18 cellular contexts compared by ENCODE assay signal in genomic region chr17:13569740-13570137, GRCh38. TPM values are rescaled to one million over a fixed set of nuclear protein-coding genes. Genes with fewer than 3 reads are reported as not detected.
DNase-seq lines count a peak whose midpoint lies in the region; ATAC-seq and TF ChIP-seq lines count a peak whose summit lies in the region.
"Had no signal": no experiment of that assay in that cellular context is flagged by ENCODE, and none has a peak within 500 bp of the region (broad histone marks: within the 10 kb centered on the region; RNA-seq: fewer than 3 reads in every experiment).

No MANE protein-coding gene starts in this region.

- ATAC-seq in IMR-90 (ENCODE audit: low read depth): no peak
- ATAC-seq in GM21381 (IDR thresholded peaks at IDR 0.05; ENCODE audit: unreplicated experiment): no peak
- ATAC-seq in GM18505 (IDR thresholded peaks at IDR 0.05; ENCODE audit: unreplicated experiment): no peak

- H3K4me1 ChIP-seq in GM23248 (ENCODE audit: insufficient read depth): peaks cover 43% of the 10 kb centered on the region
- peaks cover 8% of the 10 kb centered on the region for H3K4me1 ChIP-seq in IMR-90 (ENCODE audit: control insufficient read depth, insufficient read depth, low read length)
- peaks cover 43% of the 10 kb centered on the region for H3K4me1 ChIP-seq in osteoblast (ENCODE audit: insufficient read depth, low read length)

- no peak overlapping the region for H4K91ac ChIP-seq in IMR-90 (ENCODE audit: insufficient read depth, low read depth, low read length)

- peak overlapping the region; percentile 1 to 55; a peak in 1 of 4 replicates for H4K8ac ChIP-seq in IMR-90 (ENCODE audit: low read depth in 2 of 2, low read length in 2 of 2)

- no peak overlapping the region; the same call in 1 of the 2 replicates for H3K23ac ChIP-seq in IMR-90 (ENCODE audit: low read depth, low read length)

- no peaks in the 10 kb centered on the region for H3K9me2 ChIP-seq in GM23248 (ENCODE audit: insufficient read depth)
- H3K9me2 ChIP-seq: SK-N-SH had no signal

- intact Hi-C loops in IMR-90 (cut with micrococcal nuclease): no loop called here

- H3K4me3 ChIP-seq in GM23248 (no peak overlapping the region), IMR-90 (ENCODE audit: insufficient read depth, low read depth, low read length) (no peak overlapping the region), fibroblast of the aortic adventitia (ENCODE audit: low read depth, low read length) (no peak overlapping the region), osteoblast (ENCODE audit: insufficient read depth, low read length) (peak overlapping the region; percentile 15)

- H2BK20ac ChIP-seq in IMR-90 (ENCODE audit: low read depth, low read length): no peak overlapping the region

- no peak for DNase-seq in GM23248
- no peak for DNase-seq in IMR-90
- peak; percentile 16 for DNase-seq in fibroblast of the aortic adventitia (ENCODE audit: low read depth)
- DNase-seq in osteoblast (ENCODE audit: insufficient read length, low spot score, missing footprints): peak; percentile 36
- DNase-seq in SKM-1 treated with dmso at 0.1 percent for 144 hours (lab: John Stamatoyannopoulos, UW; ENCODE audit: unreplicated experiment): no peak
- DNase-seq: DMS79; H7; MM.1S; NCI-H1092 treated with DMSO at 0.1 percent for 48 hours; NCI-H146; NCI-H2081; NCI-H446 treated with DMSO at 0.1 percent for 48 hours; NK-92 treated with Interleukin-12 subunit alpha and Interleukin-12 subunit beta, amount 100 ng/mL, for 24 hours; SK-N-SH had no signal

- 0 out of 2 replicates have a peak, but pooled peaks cover 6% of the 10 kb centered on the region for H3K9me1 ChIP-seq in IMR-90 (ENCODE audit: insufficient read depth, low read length)

- peaks cover 37 to 69% of the 10 kb centered on the region in 2 experiments for H3K79me1 ChIP-seq in IMR-90 (ENCODE audit: low read depth in 1 of 2, low read length in 2 of 2)

- no peak overlapping the region for H2AK9ac ChIP-seq in IMR-90 (replicated peaks; ENCODE audit: low read depth, low read length, poor library complexity)

- H3F3A ChIP-seq in GM23248 (ENCODE audit: insufficient read depth): peaks cover 54% of the 10 kb centered on the region

- dilution Hi-C loops in IMR-90 (cut with HindIII; ENCODE audit: low sequenced_read_pairs, unreplicated experiment): no loop called here

- no peak overlapping the region; the same call in 1 of the 2 replicates for H2BK120ac ChIP-seq in IMR-90 (ENCODE audit: low read depth, low read length)

- no peak for TF ChIP-seq RAD21 in IMR-90 (IDR thresholded peaks at IDR 0.05; ENCODE audit: low read length)

- POLR2A ChIA-PET in IMR-90 (lab: Charles Lee; ENCODE audit: unreplicated experiment): no interaction called here

- H2AFZ ChIP-seq in GM23248 (no peak overlapping the region), IMR-90 (replicated peaks; ENCODE audit: low read length, poor library complexity) (no peak overlapping the region), osteoblast (ENCODE audit: low read length) (no peak overlapping the region)

- H3K79me2 ChIP-seq in GM23248 (ENCODE audit: insufficient read depth) (peaks cover 100% of the 10 kb centered on the region), osteoblast (ENCODE audit: insufficient read depth, low read length) (peaks cover 83% of the 10 kb centered on the region)

- H3K36me3 ChIP-seq in GM23248 (ENCODE audit: low read depth): peaks cover 19% of the 10 kb centered on the region
- H3K36me3 ChIP-seq in IMR-90 (ENCODE audit: control insufficient read depth, insufficient read depth, low read length): peaks cover 2% of the 10 kb centered on the region; the same call in 1 of the 2 replicates
- no peaks in the 10 kb centered on the region for H3K36me3 ChIP-seq in osteoblast (ENCODE audit: insufficient read depth, low read length)

- H3K27me3 ChIP-seq in GM23248 (replicated peaks; ENCODE audit: insufficient read depth) (no peaks in the 10 kb centered on the region), IMR-90 (ENCODE audit: control insufficient read depth, insufficient read depth, low read length) (no peaks in the 10 kb centered on the region), osteoblast (ENCODE audit: insufficient read depth, low read length) (no peaks in the 10 kb centered on the region)

- in situ Hi-C loops in GM23248 (cut with MboI) (no loop called here), IMR-90 (cut with MboI; ENCODE audit: low sequenced_read_pairs) (no loop called here)

- 0 out of 3 replicates have a peak overlapping the region, but pooled peaks have one; percentile 37 for H2BK15ac ChIP-seq in IMR-90 (ENCODE audit: low read depth, low read length)

- no peak overlapping the region for H3K4ac ChIP-seq in IMR-90 (ENCODE audit: low read depth, low read length)

- peak overlapping the region; percentile 75; the same call in 1 of the 2 replicates for H3K18ac ChIP-seq in IMR-90 (ENCODE audit: low read depth, low read length)

- H2AK5ac ChIP-seq in IMR-90 (ENCODE audit: low read depth, low read length): peak overlapping the region; percentile 54; the same call in 1 of the 2 replicates

- peak overlapping the region; percentile 79; the same call in 1 of the 2 replicates for H4K5ac ChIP-seq in IMR-90 (ENCODE audit: low read depth, low read length)

- no TSS peak for BruUV-seq in IMR-90 (replicated peaks; lab: Mats Ljungman, UMichigan)

- H3K9ac ChIP-seq in GM23248: no peak overlapping the region
- H3K9ac ChIP-seq in IMR-90 (ENCODE audit: low read depth, low read length): no peak overlapping the region
- H3K9ac ChIP-seq: SK-N-SH had no signal

- H3K56ac ChIP-seq in IMR-90 (ENCODE audit: extremely low read depth, insufficient read depth, low read length): no peak overlapping the region

- peak overlapping the region; percentile 23 for H3K4me2 ChIP-seq in GM23248 (ENCODE audit: unreplicated experiment)
- H3K4me2 ChIP-seq in IMR-90 (ENCODE audit: low read depth, low read length): peak overlapping the region; percentile 54; the same call in 1 of the 2 replicates
- H3K4me2 ChIP-seq in osteoblast (ENCODE audit: insufficient read depth, low read length): peak overlapping the region; percentile 69
- H3K4me2 ChIP-seq: SK-N-SH had no signal

- H3K14ac ChIP-seq in IMR-90 (replicated peaks; ENCODE audit: low read depth, low read length): no peak overlapping the region

- CTCF ChIA-PET in IMR-90 (lab: Yijun Ruan, JAX): interaction anchor here (1.0 kb wide), 1 partner anchor 226 kb away, joined by 3 read pairs; no protein-coding TSS in a partner anchor

- no peak overlapping the region for H2BK5ac ChIP-seq in IMR-90 (ENCODE audit: low read depth, low read length, poor library complexity, severe bottlenecking)

- H3K27ac ChIP-seq in GM23248: peak overlapping the region; percentile 13; the same call in 1 of the 2 replicates
- H3K27ac ChIP-seq in IMR-90 (ENCODE audit: insufficient read depth, low read length): no peak overlapping the region
- H3K27ac ChIP-seq in osteoblast (ENCODE audit: low read depth, low read length): peak overlapping the region; percentile 62
- H3K27ac ChIP-seq: HL-60 had no signal

- no peak for TF ChIP-seq CTCF in IMR-90 (conservative IDR thresholded peaks at IDR 0.05; ENCODE audit: low read depth, low read length)
- TF ChIP-seq CTCF in fibroblast of the aortic adventitia (IDR thresholded peaks at IDR 0.05; ENCODE audit: insufficient read depth, low read length): no peak
- no peak for TF ChIP-seq CTCF in osteoblast (IDR thresholded peaks at IDR 0.05; ENCODE audit: extremely low read depth, low read depth, low read length)

- H3K9me3 ChIP-seq in GM23248 (ENCODE audit: low read depth) (no peaks in the 10 kb centered on the region), IMR-90 (ENCODE audit: control insufficient read depth, insufficient read depth, low read length) (peaks cover 5% of the 10 kb centered on the region), osteoblast (ENCODE audit: low read depth, low read length) (no peaks in the 10 kb centered on the region)

- H4K20me1 ChIP-seq in GM23248 (ENCODE audit: insufficient read depth) (no peaks in the 10 kb centered on the region), IMR-90 (ENCODE audit: insufficient read depth, low read length) (no peaks in the 10 kb centered on the region), osteoblast (ENCODE audit: insufficient read depth, low read length) (no peaks in the 10 kb centered on the region)

- 65 to 67% methylated on average over 1 of the region's 1 CpG for WGBS in GM23248 (ENCODE audit: low coverage in 1 of 2, low lambda C conversion rate in 2 of 2, missing lambda C conversion rate in 2 of 2), 2 experiments
- WGBS in IMR-90 (ENCODE audit: extremely low coverage in 2 of 2, insufficient read length in 1 of 2), 2 experiments: no CpG with 5 or more reads among the region's 1 CpG

- TF ChIP-seq POLR2A in IMR-90 (IDR thresholded peaks at IDR 0.05; ENCODE audit: low read depth, low read length) (no peak), GM18505 (IDR thresholded peaks at IDR 0.05; ENCODE audit: borderline replicate concordance, extremely low read depth, insufficient read depth, insufficient read length) (no peak)

TF ChIP-seq in IMR-90, 13 proteins besides CTCF, POLR2A, EP300 and RAD21:
- TF ChIP-seq FOS (IDR thresholded peaks at IDR 0.05; ENCODE audit: low read depth, low read length) (no peak), NFE2L2 (IDR thresholded peaks at IDR 0.05; ENCODE audit: low read depth, low read length) (no peak), SMC3 (IDR thresholded peaks at IDR 0.05; ENCODE audit: low read depth, low read length) (no peak), CHD1 (IDR thresholded peaks at IDR 0.05; ENCODE audit: low read depth, low read length) (no peak), ELK1 (IDR thresholded peaks at IDR 0.05; ENCODE audit: borderline replicate concordance, low read depth, low read length) (no peak)

RNA-seq across cellular contexts. Expression of gene HS3ST3A1, which starts 32.0 kb away (rescaled TPM):
- 85.1 and 99.3 TPM in 2 replicates for total RNA-seq in GM23248 (2014; rRNA removed; shearing (Covaris generic))
- 39.2 and 39.5 TPM in 2 replicates for polyA plus RNA-seq in GM23248 (2016; fragmentation: Nextera tagmentation; extraction: Ambion mirVana)
- 7.5 and 9.0 TPM in 2 replicates for total RNA-seq in IMR-90 (2012; rRNA removed)
- polyA plus RNA-seq in IMR-90 (2012; rRNA removed): 8.8 and 11.9 TPM in 2 replicates
- 4.1 and 14.2 TPM in 2 replicates for polyA plus RNA-seq in IMR-90 (2012; cell fraction: cytosol; rRNA removed)
- polyA plus RNA-seq in IMR-90 (2012; cell fraction: nucleus; rRNA removed; ENCODE audit: low replicate concordance): 16.3 and 27.2 TPM in 2 replicates
- total RNA-seq in fibroblast of the aortic adventitia (ENCODE audit: low replicate concordance): 8.3 and 9.2 TPM in 2 replicates
- total RNA-seq in osteoblast: 7.1 and 8.3 TPM in 2 replicates
- polyA plus RNA-seq: CD14-positive monocyte had no signal

Comparison
In these comparisons a context has a peak if more than half of its experiments do, and no peak if none do; other contexts are left out.
1. DNase-seq: peak in fibroblast of the aortic adventitia (single experiment) and osteoblast (single experiment); none in GM23248 (single experiment), IMR-90 (single experiment) and SKM-1 treated with dmso at 0.1 percent for 144 hours (single experiment).
2. Peak in every context shown above with its lines, with median percentiles within 50 percentile points of each other: H3K4me2 ChIP-seq.